In genomic region chr11:1589996-1590395, GRCh38 we compare ENCODE assay signal across 20 cellular contexts. TPM values are rescaled to one million over a fixed set of nuclear protein-coding genes. Genes with fewer than 3 reads are reported as not detected.
"Had no signal": no experiment of that assay in that cellular context is flagged by ENCODE, and none has a peak within 500 bp of the region (broad histone marks: within the 10 kb centered on the region; RNA-seq: fewer than 3 reads in every experiment).

No MANE protein-coding gene starts in this region.

- ATAC-seq: sciatic nerve had no signal

- DNase-seq: activated CD4-positive, CD25-positive, alpha-beta regulatory T cell treated with anti-CD3 and anti-CD28 coated beads, Interleukin-2, amount 50 U/mL, for 72 hours; activated naive CD4-positive, alpha-beta T cell treated with anti-CD3 and anti-CD28 coated beads, Interleukin-2, amount 50 U/mL, for 16 hours; hypothalamus; left colon; occipital lobe; stimulated activated CD4-positive, alpha-beta T cell treated with anti-CD3 and anti-CD28 coated beads, Interleukin-12 subunit alpha, Interleukin-12 subunit beta, amount 100 ng/mL, for 4 hours; stimulated activated CD4-positive, alpha-beta T cell treated with anti-CD3 and anti-CD28 coated beads, Interleukin-2, amount 100 ng/mL, for 48 hours; stimulated activated CD8-positive, alpha-beta memory T cell treated with anti-CD3 and anti-CD28 coated beads, Interleukin-4, amount 100 ng/mL, for 48 hours; T-helper 9 cell; upper lobe of left lung had no signal

RNA-seq across cellular contexts. Expression of gene KRTAP5-1, which starts 4.9 kb away (rescaled TPM):
- total RNA-seq: cerebellum; dorsolateral prefrontal cortex; esophagus muscularis mucosa; fibroblast of villous mesenchyme; left colon; lung microvascular endothelial cell; mononuclear cell; naive thymus-derived CD8-positive, alpha-beta T cell; occipital lobe; pulmonary artery endothelial cell; sciatic nerve; temporal lobe; upper lobe of left lung had no signal

RNA-seq across cellular contexts. Expression of gene KRTAP5-2, which starts 8.1 kb away (rescaled TPM):
- total RNA-seq: cerebellum; esophagus muscularis mucosa; fibroblast of villous mesenchyme; left colon; lung microvascular endothelial cell; mononuclear cell; naive thymus-derived CD8-positive, alpha-beta T cell; occipital lobe; pulmonary artery endothelial cell; sciatic nerve; temporal lobe; upper lobe of left lung had no signal

RNA-seq across cellular contexts. Expression of gene KRTAP5-3, which starts 18.3 kb away (rescaled TPM):
- total RNA-seq: cerebellum; dorsolateral prefrontal cortex; esophagus muscularis mucosa; fibroblast of villous mesenchyme; left colon; lung microvascular endothelial cell; mononuclear cell; naive thymus-derived CD8-positive, alpha-beta T cell; occipital lobe; pulmonary artery endothelial cell; sciatic nerve; temporal lobe; upper lobe of left lung had no signal

RNA-seq across cellular contexts. Expression of gene KRTAP5-4, which starts 31.9 kb away (rescaled TPM):
- total RNA-seq: cerebellum; dorsolateral prefrontal cortex; esophagus muscularis mucosa; fibroblast of villous mesenchyme; left colon; lung microvascular endothelial cell; mononuclear cell; naive thymus-derived CD8-positive, alpha-beta T cell; occipital lobe; pulmonary artery endothelial cell; sciatic nerve; upper lobe of left lung had no signal
